16 cellular contexts compared by ENCODE assay signal in genomic region chr20:46305331-46305972, GRCh38. TPM values are rescaled to one million over a fixed set of nuclear protein-coding genes. Genes with fewer than 3 reads are reported as not detected.
"Had no signal": no experiment of that assay in that cellular context is flagged by ENCODE, and none has a peak within 500 bp of the region (broad histone marks: within the 10 kb centered on the region; RNA-seq: fewer than 3 reads in every experiment).

No MANE protein-coding gene starts in this region.

- H3K36me3 Mint-ChIP-seq: mesothelial cell of epicardium, type B pancreatic cell had no signal

- H3K4me3 Mint-ChIP-seq: activated CD4-positive, alpha-beta T cell treated with anti-CD3 and anti-CD28 coated beads for 36 hours; activated CD8-positive, alpha-beta T cell treated with anti-CD3 and anti-CD28 coated beads, Interleukin-2, amount 10 ng/mL, durations not matched to agents 7 days and 5 days; activated naive CD4-positive, alpha-beta T cell treated with anti-CD3 and anti-CD28 coated beads for 36 hours had no signal

- H3K9me3 ChIP-seq: gastrocnemius medialis had no signal

- ATAC-seq: activated CD4-positive, alpha-beta T cell treated with anti-CD3 and anti-CD28 coated beads for 36 hours; activated CD8-positive, alpha-beta T cell treated with anti-CD3 and anti-CD28 coated beads, Interleukin-2, amount 10 ng/mL, durations not matched to agents 7 days and 5 days; gastrocnemius medialis; sciatic nerve had no signal

- H3K9me3 Mint-ChIP-seq: activated naive CD4-positive, alpha-beta T cell treated with anti-CD3 and anti-CD28 coated beads for 36 hours; central memory CD8-positive, alpha-beta T cell; mesothelial cell of epicardium; type B pancreatic cell had no signal

- H3K27ac ChIP-seq: gastrocnemius medialis, WERI-Rb-1 had no signal

- DNase-seq: activated CD4-positive, alpha-beta T cell treated with anti-CD3 and anti-CD28 coated beads for 36 hours; activated CD8-positive, alpha-beta T cell treated with anti-CD3 and anti-CD28 coated beads, Interleukin-2, amount 10 ng/mL, durations not matched to agents 7 days and 5 days; activated naive CD4-positive, alpha-beta T cell treated with anti-CD3 and anti-CD28 coated beads for 36 hours; cortex of kidney; effector CD8-positive, alpha-beta T cell; gastrocnemius medialis; naive B cell; stimulated activated naive CD4-positive, alpha-beta T cell; SW 1271; WERI-Rb-1 had no signal

- H3K36me3 ChIP-seq: gastrocnemius medialis, WERI-Rb-1 had no signal

- H3K4me3 ChIP-seq: gastrocnemius medialis had no signal

- H3K27ac Mint-ChIP-seq: activated CD4-positive, alpha-beta T cell treated with anti-CD3 and anti-CD28 coated beads for 36 hours; activated CD8-positive, alpha-beta T cell treated with anti-CD3 and anti-CD28 coated beads, Interleukin-2, amount 10 ng/mL, durations not matched to agents 7 days and 5 days; activated naive CD4-positive, alpha-beta T cell treated with anti-CD3 and anti-CD28 coated beads for 36 hours; mesothelial cell of epicardium; progenitor cell of endocrine pancreas; type B pancreatic cell had no signal

- H3K4me1 Mint-ChIP-seq: mesothelial cell of epicardium had no signal

RNA-seq across cellular contexts. Expression of gene CDH22, which starts 2.8 kb away (rescaled TPM):
- total RNA-seq: activated CD4-positive, alpha-beta T cell treated with anti-CD3 and anti-CD28 coated beads for 36 hours; activated CD8-positive, alpha-beta T cell treated with anti-CD3 and anti-CD28 coated beads, Interleukin-2, amount 10 ng/mL, durations not matched to agents 7 days and 5 days had no signal
- polyA plus RNA-seq: keratinocyte had no signal
